Comparison of ENCODE assay signal across 14 cellular contexts in the genomic region with DNA sequence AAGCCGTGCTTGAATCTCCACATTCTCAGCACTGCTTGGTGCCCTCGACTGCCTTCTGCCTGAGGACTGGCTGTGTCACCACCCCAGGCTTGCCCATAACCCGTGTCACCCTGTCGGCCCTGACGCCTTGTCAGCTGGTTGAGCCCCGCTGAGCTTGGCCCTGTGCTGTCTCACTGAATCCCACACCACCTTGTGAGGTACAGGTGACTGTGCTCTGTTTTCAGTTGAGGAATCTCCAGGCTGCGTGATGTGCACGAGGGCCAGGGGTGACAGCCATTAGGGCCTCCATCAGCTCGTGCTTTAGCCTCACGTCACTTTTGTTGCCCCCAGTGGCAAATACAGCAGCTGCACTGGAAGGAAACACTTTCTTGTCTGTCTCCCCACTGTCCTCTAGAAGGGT.
A peak's percentile ranks its signal among the peaks of the same experiment; 100 is the strongest.
DNase-seq lines count a peak whose midpoint lies in the region; ATAC-seq and TF ChIP-seq lines count a peak whose summit lies in the region.
"Had no signal": no experiment of that assay in that cellular context is flagged by ENCODE, and none has a peak within 500 bp of the region (broad histone marks: within the 10 kb centered on the region; RNA-seq: fewer than 3 reads in every experiment).

No MANE protein-coding gene starts in this region.

- H3K9me3 ChIP-seq in HEK293 (ENCODE audit: control insufficient read depth, insufficient read depth, low read depth, low read length) (no peaks in the 10 kb centered on the region), osteoblast (ENCODE audit: low read depth, low read length) (no peaks in the 10 kb centered on the region)

- H3K27ac Mint-ChIP-seq in WTC11, result no peak overlapping the region
- H3K27ac Mint-ChIP-seq in immature natural killer cell, result no peak overlapping the region
- H3K27ac Mint-ChIP-seq: stimulated activated naive CD8-positive, alpha-beta T cell treated with anti-CD3 and anti-CD28 coated beads, Interleukin-15, amount 100 ng/mL, for 72 hours had no signal

- H3K4me3 ChIP-seq in GM12865 (ENCODE audit: low read depth, low read length) (no peak overlapping the region), HEK293 (ENCODE audit: low read depth, low read length) (no peak overlapping the region), osteoblast (ENCODE audit: insufficient read depth, low read length) (no peak overlapping the region)
- H3K4me3 ChIP-seq: gastroesophageal sphincter, SJCRH30 had no signal

- POLR2A ChIA-PET in HEK293 (lab: Yijun Ruan, JAX), result no interaction called here
- POLR2A ChIA-PET in WTC11 (lab: Charles Lee), result no interaction called here

- H3K36me3 ChIP-seq in HEK293 (ENCODE audit: control insufficient read depth in 2 of 2, insufficient read depth in 1 of 2, low read length in 2 of 2) (no peaks in the 10 kb centered on the region), osteoblast (ENCODE audit: insufficient read depth, low read length) (no peaks in the 10 kb centered on the region)
- H3K36me3 ChIP-seq: gastroesophageal sphincter, SJCRH30 had no signal

- CTCF ChIA-PET in HEK293 (lab: Yijun Ruan, JAX), result interaction anchor here (1.1 kb wide), 1 partner anchor 11 kb away, joined by 3 read pairs; no protein-coding TSS in a partner anchor
- CTCF ChIA-PET in WTC11 (lab: Charles Lee), result interaction anchor here (0.8 kb wide), 1 partner anchor 54 kb away, joined by 3 read pairs; no protein-coding TSS in a partner anchor

- no peak overlapping the region for H2AFZ ChIP-seq in osteoblast (ENCODE audit: low read length)
- H2AFZ ChIP-seq: parathyroid adenoma had no signal

- no peaks in the 10 kb centered on the region for H3K27me3 Mint-ChIP-seq in WTC11 (ENCODE audit: low read depth)
- H3K27me3 Mint-ChIP-seq in immature natural killer cell (ENCODE audit: low read depth in 3 of 3), result peaks cover 2 to 16% (median 5%) of the 10 kb centered on the region in 3 donors

- H3K36me3 Mint-ChIP-seq in WTC11 (peaks cover 6% of the 10 kb centered on the region; the same call in 1 of the 2 replicates), immature natural killer cell (no peaks in the 10 kb centered on the region)

- H3K4me1 Mint-ChIP-seq in WTC11 (no peaks in the 10 kb centered on the region), immature natural killer cell (no peaks in the 10 kb centered on the region)
- H3K4me1 Mint-ChIP-seq: stimulated activated naive CD8-positive, alpha-beta T cell treated with anti-CD3 and anti-CD28 coated beads, Interleukin-15, amount 100 ng/mL, for 72 hours had no signal

- ATAC-seq in WTC11 (peak; percentile 78), GM19397 (IDR thresholded peaks at IDR 0.05; ENCODE audit: unreplicated experiment) (no peak)
- ATAC-seq: gastroesophageal sphincter; stimulated activated naive CD8-positive, alpha-beta T cell treated with anti-CD3 and anti-CD28 coated beads, Interleukin-15, amount 100 ng/mL, for 72 hours had no signal

- H3K4me1 ChIP-seq in HEK293 (ENCODE audit: control insufficient read depth, insufficient read depth, low read length), result no peaks in the 10 kb centered on the region
- no peaks in the 10 kb centered on the region for H3K4me1 ChIP-seq in osteoblast (ENCODE audit: insufficient read depth, low read length)
- H3K4me1 ChIP-seq: gastroesophageal sphincter, parathyroid adenoma, SJCRH30 had no signal

- no peaks in the 10 kb centered on the region for H4K20me1 ChIP-seq in osteoblast (ENCODE audit: insufficient read depth, low read length)

- H3K4me3 Mint-ChIP-seq in WTC11 (no peak overlapping the region), immature natural killer cell (no peak overlapping the region)
- H3K4me3 Mint-ChIP-seq: stimulated activated naive CD8-positive, alpha-beta T cell treated with anti-CD3 and anti-CD28 coated beads, Interleukin-15, amount 100 ng/mL, for 72 hours had no signal

- no peaks in the 10 kb centered on the region for H3K79me2 ChIP-seq in osteoblast (ENCODE audit: insufficient read depth, low read length)
- H3K79me2 ChIP-seq: parathyroid adenoma had no signal

- no peak overlapping the region for H3K27ac ChIP-seq in HEK293 (ENCODE audit: extremely low read depth, low read depth, low read length)
- H3K27ac ChIP-seq in osteoblast (ENCODE audit: low read depth, low read length), result no peak overlapping the region
- H3K27ac ChIP-seq: gastroesophageal sphincter, parathyroid adenoma, SJCRH30 had no signal

- DNase-seq in GM12865 (ENCODE audit: low read depth), result peak; percentile 16
- no peak for DNase-seq in WTC11 (ENCODE audit: low spot score)
- peak; percentile 62 for DNase-seq in osteoblast (ENCODE audit: insufficient read length, low spot score, missing footprints)
- no peak for DNase-seq in immature natural killer cell
- DNase-seq in NCI-H2029 (lab: John Stamatoyannopoulos, UW), result no peak
- DNase-seq: amygdala; NCI-H2107; SJCRH30; stimulated activated CD4-positive, alpha-beta T cell treated with anti-CD3 and anti-CD28 coated beads, Interleukin-12 subunit alpha, Interleukin-12 subunit beta, amount 100 ng/mL, for 4 hours; stimulated activated naive CD8-positive, alpha-beta T cell treated with anti-CD3 and anti-CD28 coated beads, Interleukin-15, amount 100 ng/mL, for 72 hours had no signal

- no peak overlapping the region for H3K4me2 ChIP-seq in osteoblast (ENCODE audit: insufficient read depth, low read length)

- H3K9me3 Mint-ChIP-seq in WTC11 (no peaks in the 10 kb centered on the region), immature natural killer cell (no peaks in the 10 kb centered on the region)

- TF ChIP-seq CTCF in GM12865 (IDR thresholded peaks at IDR 0.05; ENCODE audit: insufficient read depth, low read depth, low read length, missing control alignments), result peak; percentile 22
- TF ChIP-seq CTCF in HEK293 (tag by site-specific recombination; IDR thresholded peaks at IDR 0.05), result peak; percentile 38
- no peak for TF ChIP-seq CTCF in WTC11 (IDR thresholded peaks at IDR 0.05)
- TF ChIP-seq CTCF in osteoblast (IDR thresholded peaks at IDR 0.05; ENCODE audit: extremely low read depth, low read depth, low read length), result no peak

- no peaks in the 10 kb centered on the region for H3K27me3 ChIP-seq in osteoblast (ENCODE audit: insufficient read depth, low read length)

TF ChIP-seq in HEK293, 187 proteins besides CTCF, POLR2A, EP300 and RAD21 (continues in another document):
- TF ChIP-seq ZNF654 (tag by site-specific recombination; IDR thresholded peaks at IDR 0.05; ENCODE audit: low read depth) (no peak), ZSCAN23 (tag by site-specific recombination; IDR thresholded peaks at IDR 0.05) (no peak), ZNF501 (tag by site-specific recombination; IDR thresholded peaks at IDR 0.05) (no peak), ZNF76 (tag by site-specific recombination; IDR thresholded peaks at IDR 0.05; ENCODE audit: borderline replicate concordance, low read depth) (no peak), ZNF121 (tag by site-specific recombination; IDR thresholded peaks at IDR 0.05) (no peak)

TF ChIP-seq in WTC11, 78 proteins besides CTCF, POLR2A, EP300 and RAD21:
- TF ChIP-seq ZNF396 (CRISPR knock-in tag; IDR thresholded peaks at IDR 0.05; ENCODE audit: borderline replicate concordance), result no peak
- no peak for TF ChIP-seq FOXK1 (CRISPR knock-in tag; IDR thresholded peaks at IDR 0.05)
- TF ChIP-seq JUN (CRISPR knock-in tag; IDR thresholded peaks at IDR 0.05), result no peak
- TF ChIP-seq EMX1 (CRISPR knock-in tag; IDR thresholded peaks at IDR 0.05), result no peak
- TF ChIP-seq ESRRA (CRISPR knock-in tag; IDR thresholded peaks at IDR 0.05; ENCODE audit: borderline replicate concordance), result no peak
TF ChIP-seq in WTC11: peak in this region for 0.

Comparison
In these comparisons a context has a peak if more than half of its experiments do, and no peak if none do; other contexts are left out.
1. DNase-seq: peak in GM12865 (single experiment) and osteoblast (single experiment); none in WTC11 (single experiment), immature natural killer cell (0 of 3) and NCI-H2029 (single experiment).
2. CTCF ChIP-seq: peak in GM12865 (single experiment) and HEK293 (single experiment); none in WTC11 (single experiment) and osteoblast (single experiment).